Comparison of ENCODE assay signal across 8 cellular contexts in genomic region chr6:68901044-68901443, GRCh38.
"Had no signal": no experiment of that assay in that cellular context is flagged by ENCODE, and none has a peak within 500 bp of the region (broad histone marks: within the 10 kb centered on the region; RNA-seq: fewer than 3 reads in every experiment).

No MANE protein-coding gene starts in this region.

- DNase-seq: GM23248, GOT3, H7, HFFc6 had no signal

- H3K9me3 ChIP-seq: HAP-1 had no signal

- H3K4me1 ChIP-seq: HAP-1 had no signal

- H3K36me3 ChIP-seq: HAP-1 had no signal

- ATAC-seq: HCT116, HepG2 had no signal

- H3K27ac ChIP-seq: GM23248, HL-60 had no signal

- H3K4me3 ChIP-seq: GM23248, HAP-1 had no signal
